Comparison of ENCODE assay signal across 16 cellular contexts in genomic region chr4:30870513-30870912, GRCh38.
DNase-seq lines count a peak whose midpoint lies in the region; ATAC-seq, FAIRE-seq and TF ChIP-seq lines count a peak whose summit lies in the region.
"Had no signal": no experiment of that assay in that cellular context is flagged by ENCODE, and none has a peak within 500 bp of the region (broad histone marks: within the 10 kb centered on the region; RNA-seq: fewer than 3 reads in every experiment).

No MANE protein-coding gene starts in this region.

- H3K27ac Mint-ChIP-seq in MCF 10A (ENCODE audit: low read depth, unreplicated experiment), result no peak overlapping the region

- ATAC-seq in gastroesophageal sphincter (no peak), GM21528 (IDR thresholded peaks at IDR 0.05; ENCODE audit: low FRiP score, unreplicated experiment) (no peak)

- peak; percentile 69 for FAIRE-seq in urothelium cell line (lab: Jason Lieb, UNC)

- H3K4me3 ChIP-seq in breast epithelium (no peak overlapping the region), ascending aorta (no peak overlapping the region), gastroesophageal sphincter (no peak overlapping the region), esophagus squamous epithelium (no peak overlapping the region)
- H3K4me3 ChIP-seq: BLaER1 treated with 17β-estradiol and CSF1 and Interleukin-3, amounts not matched to agents 10 nM and 100 nM had no signal

- POLR2A ChIA-PET in MCF 10A (lab: Yijun Ruan, JAX), result interaction anchor here (1.4 kb wide), 1 partner anchor 10 kb away, joined by 4 read pairs; no protein-coding TSS in a partner anchor

- 40 to 69% methylated on average over 2 of the region's 2 CpGs for WGBS in gastroesophageal sphincter (ENCODE audit: low coverage in 1 of 2), 2 donors
- 28 to 47% methylated on average over 2 of the region's 2 CpGs for WGBS in esophagus squamous epithelium, 2 donors

- intact Hi-C loops in MCF 10A (cut with micrococcal nuclease), result no loop called here
- intact Hi-C loops in breast epithelium (cut with DNase I; ENCODE audit: low total_unique reads), result no loop called here
- intact Hi-C loops in ascending aorta (cut with DNase I), result no loop called here
- intact Hi-C loops in esophagus squamous epithelium (cut with DNase I), result no loop called here

- CTCF ChIA-PET in MCF 10A (lab: Yijun Ruan, JAX), result no interaction called here

- H3K27me3 ChIP-seq in breast epithelium (no peaks in the 10 kb centered on the region), ascending aorta (no peaks in the 10 kb centered on the region), gastroesophageal sphincter (no peaks in the 10 kb centered on the region), esophagus squamous epithelium (no peaks in the 10 kb centered on the region)
- H3K27me3 ChIP-seq: BLaER1 treated with 17β-estradiol and CSF1 and Interleukin-3, amounts not matched to agents 10 nM and 100 nM had no signal

- TF ChIP-seq CTCF in MCF 10A (IDR thresholded peaks at IDR 0.05; ENCODE audit: unreplicated experiment) (no peak), breast epithelium (IDR thresholded peaks at IDR 0.05) (no peak), ascending aorta (IDR thresholded peaks at IDR 0.05) (no peak), gastroesophageal sphincter (IDR thresholded peaks at IDR 0.05) (no peak), esophagus squamous epithelium (IDR thresholded peaks at IDR 0.05) (no peak)

- H3K4me1 Mint-ChIP-seq in MCF 10A (ENCODE audit: insufficient read depth, unreplicated experiment), result peaks cover 9% of the 10 kb centered on the region

- H3K27ac ChIP-seq in breast epithelium, result no peak overlapping the region
- peak overlapping the region; percentile 4 to 22 for H3K27ac ChIP-seq in ascending aorta
- peak overlapping the region; percentile 4 to 79 (median 32) for H3K27ac ChIP-seq in gastroesophageal sphincter
- H3K27ac ChIP-seq in esophagus squamous epithelium, result peak overlapping the region in 1 of 4 donors; percentile 19
- H3K27ac ChIP-seq: 22Rv1; BLaER1 treated with 17β-estradiol and CSF1 and Interleukin-3, amounts not matched to agents 10 nM and 100 nM had no signal

- no TSS peak for BruUV-seq in MCF 10A (replicated peaks; lab: Mats Ljungman, UMichigan)

- H3K9me3 ChIP-seq in breast epithelium (no peaks in the 10 kb centered on the region), ascending aorta (no peaks in the 10 kb centered on the region), gastroesophageal sphincter (no peaks in the 10 kb centered on the region), esophagus squamous epithelium (no peaks in the 10 kb centered on the region)
- H3K9me3 ChIP-seq: BLaER1 treated with 17β-estradiol and CSF1 and Interleukin-3, amounts not matched to agents 10 nM and 100 nM had no signal

- no peak overlapping the region for H3K4me3 Mint-ChIP-seq in MCF 10A (ENCODE audit: unreplicated experiment)

- H3K36me3 ChIP-seq in breast epithelium, result no peaks in the 10 kb centered on the region
- no peaks in the 10 kb centered on the region for H3K36me3 ChIP-seq in ascending aorta
- no peaks in the 10 kb centered on the region for H3K36me3 ChIP-seq in gastroesophageal sphincter
- H3K36me3 ChIP-seq in esophagus squamous epithelium, result no peaks in the 10 kb centered on the region
- H3K36me3 ChIP-seq: BLaER1 treated with 17β-estradiol and CSF1 and Interleukin-3, amounts not matched to agents 10 nM and 100 nM had no signal

- no peak for TF ChIP-seq EP300 in gastroesophageal sphincter (IDR thresholded peaks at IDR 0.05)

- DNase-seq in MCF 10A (ENCODE audit: unreplicated experiment) (peak; percentile 36), breast epithelium (ENCODE audit: low spot score in 2 of 2) (no peak), ascending aorta (ENCODE audit: low spot score in 2 of 2) (no peak), urothelium cell line (ENCODE audit: low spot score) (no peak), esophagus squamous epithelium (lab: John Stamatoyannopoulos, UW) (no peak)
- DNase-seq in stimulated activated CD4-positive, alpha-beta T cell treated with anti-CD3 and anti-CD28 coated beads, Interleukin-4, amount 100 ng/mL, for 24 hours, result no peak
- DNase-seq: DMS 273 treated with DMSO at 0.1 percent for 48 hours, H7, IMR-90, NCI-H1436, NCI-H524 treated with DMSO at 0.1 percent for 48 hours, OCI-M1 had no signal

- H3K4me1 ChIP-seq in breast epithelium, result no peaks in the 10 kb centered on the region
- H3K4me1 ChIP-seq in ascending aorta, result peaks cover 4 to 19% of the 10 kb centered on the region in 2 donors
- H3K4me1 ChIP-seq in gastroesophageal sphincter, result peaks cover 0 to 64% (median 7%) of the 10 kb centered on the region in 3 donors
- H3K4me1 ChIP-seq in esophagus squamous epithelium, result peaks cover 0 to 41% (median 6%) of the 10 kb centered on the region in 3 donors
- H3K4me1 ChIP-seq: BLaER1 treated with 17β-estradiol and CSF1 and Interleukin-3, amounts not matched to agents 10 nM and 100 nM had no signal

- no peaks in the 10 kb centered on the region for H3K36me3 Mint-ChIP-seq in MCF 10A (ENCODE audit: insufficient read depth, unreplicated experiment)

- no peaks in the 10 kb centered on the region for H3K27me3 Mint-ChIP-seq in MCF 10A (ENCODE audit: insufficient read depth, unreplicated experiment)

- H3K9me3 Mint-ChIP-seq in MCF 10A (ENCODE audit: unreplicated experiment), result no peaks in the 10 kb centered on the region

- no peak for TF ChIP-seq POLR2A in breast epithelium (IDR thresholded peaks at IDR 0.05)
- no peak for TF ChIP-seq POLR2A in gastroesophageal sphincter (IDR thresholded peaks at IDR 0.05)
- no peak for TF ChIP-seq POLR2A in esophagus squamous epithelium (IDR thresholded peaks at IDR 0.05)

Comparison
In these comparisons a context has a peak if more than half of its experiments do, and no peak if none do; other contexts are left out.
1. H3K27ac ChIP-seq: peak in ascending aorta (2 of 2) and gastroesophageal sphincter (4 of 4); none in breast epithelium (0 of 2).